ENCODE assay signal across 21 cellular contexts in genomic region chr22:18154821-18155390, GRCh38.
"Had no signal": no experiment of that assay in that cellular context is flagged by ENCODE, and none has a peak within 500 bp of the region (broad histone marks: within the 10 kb centered on the region; RNA-seq: fewer than 3 reads in every experiment).

No MANE protein-coding gene starts in this region.

- H3K27ac Mint-ChIP-seq: endodermal cell, mesothelial cell of epicardium, naive B cell, progenitor cell of endocrine pancreas had no signal

- H3K36me3 Mint-ChIP-seq: naive B cell had no signal

- H3K27me3 Mint-ChIP-seq: naive B cell had no signal

- H3K27me3 ChIP-seq: body of pancreas, spleen, suprapubic skin, upper lobe of left lung had no signal

- H3K4me3 Mint-ChIP-seq: activated T-cell treated with anti-CD3 and anti-CD28 coated beads, Interleukin-2, amount 50 U/mL, for 4 hours; endodermal cell; mesothelial cell of epicardium had no signal

- ATAC-seq: activated T-cell treated with anti-CD3 and anti-CD28 coated beads, Interleukin-2, amount 50 U/mL, for 4 hours; body of pancreas; right cardiac atrium had no signal

- H3K36me3 ChIP-seq: suprapubic skin had no signal

- H3K9me3 Mint-ChIP-seq: activated T-cell treated with anti-CD3 and anti-CD28 coated beads, Interleukin-2, amount 50 U/mL, for 4 hours; endodermal cell; mesothelial cell of epicardium; naive B cell had no signal

- H3K9me3 ChIP-seq: body of pancreas, spleen, suprapubic skin, upper lobe of left lung had no signal

- H3K4me3 ChIP-seq: body of pancreas, spleen, suprapubic skin, upper lobe of left lung had no signal

- H3K27ac ChIP-seq: body of pancreas, spleen, suprapubic skin, upper lobe of left lung, VCaP had no signal

- DNase-seq: activated CD4-positive, alpha-beta T cell treated with anti-CD3 and anti-CD28 coated beads for 4 hours; activated T-cell treated with anti-CD3 and anti-CD28 coated beads, Interleukin-2, amount 50 U/mL, for 4 hours; body of pancreas; central memory CD4-positive, alpha-beta T cell; dermis blood vessel endothelial cell; endodermal cell; erythroblast; hippocampal formation; naive B cell; nucleus accumbens; Right ventricle myocardium superior; spleen; stimulated activated CD4-positive, alpha-beta T cell treated with anti-CD3 and anti-CD28 coated beads, Interleukin-1b, Interleukin-23, amount 100 ng/mL, for 48 hours; stimulated activated naive CD4-positive, alpha-beta T cell; T1000 had no signal

- H3K4me1 ChIP-seq: body of pancreas had no signal
